1 cellular context compared by ENCODE assay signal in the genomic region with DNA sequence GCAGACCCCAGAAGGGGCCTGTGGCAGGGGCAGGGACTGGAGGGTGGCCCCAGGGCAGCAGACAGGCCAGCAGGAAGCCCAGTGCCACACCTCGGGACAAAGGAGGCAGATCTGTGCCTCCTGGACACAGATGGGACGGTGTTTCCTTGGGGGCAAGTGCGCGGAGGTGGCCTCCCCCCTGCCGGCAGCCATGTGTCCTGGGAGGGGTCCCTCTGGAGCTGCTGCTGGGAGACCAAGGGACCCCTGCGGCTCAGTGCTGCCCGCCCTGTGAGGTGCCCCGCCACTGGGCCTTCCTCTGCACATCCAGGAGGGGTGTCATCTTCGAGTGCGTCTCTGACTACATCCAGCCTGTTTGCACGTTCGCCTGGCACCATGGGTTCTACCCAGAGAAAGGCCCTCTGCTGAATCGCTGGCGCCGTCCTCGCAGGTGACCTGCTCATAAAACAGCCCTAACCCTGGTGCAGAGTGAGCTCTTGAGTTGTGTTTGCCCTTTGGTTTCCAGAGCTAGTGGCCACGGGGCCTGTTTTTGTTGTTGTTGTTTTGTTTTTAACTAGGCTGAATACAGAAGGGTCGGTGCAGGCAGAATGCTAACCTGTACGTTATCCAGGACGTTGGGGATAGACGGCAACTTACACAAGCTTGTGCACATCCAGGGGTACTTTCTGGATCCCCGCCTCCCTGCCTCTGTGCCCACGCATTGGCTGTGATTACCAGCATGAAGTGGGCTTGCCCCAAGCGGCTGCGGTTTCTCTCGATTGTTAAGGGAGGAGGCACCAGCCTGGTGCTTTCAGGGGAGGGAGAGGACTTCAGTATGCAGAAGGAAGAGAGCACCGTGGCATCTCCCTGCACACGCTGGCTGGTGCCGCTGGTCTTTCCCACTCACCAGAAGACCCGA.
TF ChIP-seq lines count a peak whose summit lies in the region.

No MANE protein-coding gene starts in this region.

TF ChIP-seq in H1, 55 proteins besides CTCF, POLR2A, EP300 and RAD21:
- TF ChIP-seq TAF1 (IDR thresholded peaks at IDR 0.05; ENCODE audit: low read depth, low read length) (no peak), TCF12 (IDR thresholded peaks at IDR 0.05; ENCODE audit: low read depth, low read length) (no peak), BRCA1 (IDR thresholded peaks at IDR 0.05; ENCODE audit: low read depth, low read length) (no peak), HDAC6 (IDR thresholded peaks at IDR 0.05; ENCODE audit: low read depth, low read length) (no peak), SRF (IDR thresholded peaks at IDR 0.05; ENCODE audit: low read depth, low read length) (no peak), SUZ12 (IDR thresholded peaks at IDR 0.05; ENCODE audit: low read length) (no peak), HDAC2 (IDR thresholded peaks at IDR 0.05; ENCODE audit: borderline replicate concordance in 1 of 2, low read depth in 2 of 2, low read length in 2 of 2) (no peak), RNF2 (IDR thresholded peaks at IDR 0.05; ENCODE audit: borderline replicate concordance, low read depth, low read length, missing control alignments, poor library complexity, severe bottlenecking) (no peak), SP2 (IDR thresholded peaks at IDR 0.05; ENCODE audit: low read length) (no peak), KDM4A (IDR thresholded peaks at IDR 0.05; ENCODE audit: low read depth, low read length, severe bottlenecking) (no peak)
TF ChIP-seq in H1: peak in this region for 0.
